Comparison of ENCODE assay signal across 1 cellular context in genomic region chr2:39150102-39150562, GRCh38.
TF ChIP-seq lines count a peak whose summit lies in the region.

No MANE protein-coding gene starts in this region.

TF ChIP-seq in K562, 482 proteins besides CTCF, POLR2A, EP300 and RAD21 (continued from another document and continues in another):
- no peak for TF ChIP-seq ZNF407 (IDR thresholded peaks at IDR 0.05; ENCODE audit: low read depth)
- TF ChIP-seq CTCFL (IDR thresholded peaks at IDR 0.05; ENCODE audit: borderline replicate concordance, insufficient read depth, low read depth, low read length, poor library complexity, severe bottlenecking) = no peak
- TF ChIP-seq GATAD2B (IDR thresholded peaks at IDR 0.05; ENCODE audit: borderline replicate concordance) = no peak
- peak; percentile 86 for TF ChIP-seq ZNF134 (CRISPR knock-in tag; conservative IDR thresholded peaks at IDR 0.05)
- peak; percentile 34 for TF ChIP-seq TFE3 (CRISPR knock-in tag; IDR thresholded peaks at IDR 0.05)
- TF ChIP-seq ZNF311 (CRISPR knock-in tag; IDR thresholded peaks at IDR 0.05) = peak; percentile 99
- peak; percentile 94 for TF ChIP-seq TCF15 (CRISPR knock-in tag; IDR thresholded peaks at IDR 0.05)
- TF ChIP-seq U2AF2 (optimal IDR thresholded peaks at IDR 0.05; ENCODE audit: low read depth, low read length) = no peak
- no peak for TF ChIP-seq MAFK (IDR thresholded peaks at IDR 0.05; ENCODE audit: low read length)
- TF ChIP-seq ZNF41 (CRISPR knock-in tag; conservative IDR thresholded peaks at IDR 0.05) = peak; percentile 92
- no peak for TF ChIP-seq ZNF77 (CRISPR knock-in tag; IDR thresholded peaks at IDR 0.05)
- TF ChIP-seq GABPA (tag; conservative IDR thresholded peaks at IDR 0.05; ENCODE audit: low read depth) = peak; percentile 63; the same call in 1 of the 2 replicates
- no peak for TF ChIP-seq PHF20 (IDR thresholded peaks at IDR 0.05; ENCODE audit: partially characterized antibody)
- peak; percentile 58; the same call in 1 of the 2 replicates for TF ChIP-seq ZNF75A (CRISPR knock-in tag; IDR thresholded peaks at IDR 0.05)
- TF ChIP-seq ZNF175 (CRISPR knock-in tag; IDR thresholded peaks at IDR 0.05; ENCODE audit: low read depth) = peak; percentile 99
- no peak for TF ChIP-seq TSC22D4 (tag; IDR thresholded peaks at IDR 0.05)
- TF ChIP-seq PHB (CRISPR knock-in tag; IDR thresholded peaks at IDR 0.05) = no peak
- TF ChIP-seq ARID3A (IDR thresholded peaks at IDR 0.05; ENCODE audit: borderline replicate concordance, low read depth, low read length) = no peak
- TF ChIP-seq PTTG1 (tag; IDR thresholded peaks at IDR 0.05; ENCODE audit: low read depth) = peak; percentile 92
- TF ChIP-seq ZNF408 (CRISPR knock-in tag; IDR thresholded peaks at IDR 0.05; ENCODE audit: low read depth) = no peak
- TF ChIP-seq RAD51 (IDR thresholded peaks at IDR 0.05; ENCODE audit: borderline replicate concordance, low read depth) = no peak
- no peak for TF ChIP-seq PRPF4 (IDR thresholded peaks at IDR 0.05; ENCODE audit: insufficient read depth, low read depth, low read length, poor library complexity, severe bottlenecking)
- no peak for TF ChIP-seq ILF3 (IDR thresholded peaks at IDR 0.05; ENCODE audit: borderline replicate concordance)
- TF ChIP-seq CREB5 (CRISPR knock-in tag; IDR thresholded peaks at IDR 0.05) = 0 out of 2 replicates have a peak, but pooled peaks have one; percentile 85
- no peak for TF ChIP-seq NR2C2 (CRISPR knock-in tag; IDR thresholded peaks at IDR 0.05)
- TF ChIP-seq NR2C2 (tag; IDR thresholded peaks at IDR 0.05) = peak; percentile 62; the same call in 1 of the 2 replicates
- 0 out of 2 replicates have a peak, but pooled peaks have one; percentile 30 for TF ChIP-seq RBFOX2 (IDR thresholded peaks at IDR 0.05; ENCODE audit: low read depth, low read length)
- no peak for TF ChIP-seq E2F4 (CRISPR knock-in tag; IDR thresholded peaks at IDR 0.05; ENCODE audit: low read depth)
- no peak for TF ChIP-seq SRSF3 (IDR thresholded peaks at IDR 0.05; ENCODE audit: insufficient read depth, low read length)
- no peak for TF ChIP-seq CHCHD3 (CRISPR knock-in tag; IDR thresholded peaks at IDR 0.05)
- TF ChIP-seq DMBX1 (CRISPR knock-in tag; IDR thresholded peaks at IDR 0.05; ENCODE audit: borderline replicate concordance) = peak; percentile 99
- peak; percentile 86 for TF ChIP-seq ZNF586 (CRISPR knock-in tag; conservative IDR thresholded peaks at IDR 0.05)
- TF ChIP-seq RFX5 (IDR thresholded peaks at IDR 0.05; ENCODE audit: low read depth, low read length) = no peak
- peak; percentile 37; the same call in 1 of the 2 replicates for TF ChIP-seq CBFA2T2 (conservative IDR thresholded peaks at IDR 0.05)
- TF ChIP-seq E2F6 (IDR thresholded peaks at IDR 0.05; ENCODE audit: borderline replicate concordance in 1 of 2, extremely low read depth in 1 of 2, insufficient read depth in 1 of 2, insufficient read length in 1 of 2, low read depth in 1 of 2, low read length in 1 of 2, poor library complexity in 1 of 2, severe bottlenecking in 1 of 2) = peak; percentile 26 to 40
- no peak for TF ChIP-seq ZNF717 (CRISPR knock-in tag; IDR thresholded peaks at IDR 0.05)
- no peak for TF ChIP-seq CREM (IDR thresholded peaks at IDR 0.05; ENCODE audit: low read depth)
- no peak for TF ChIP-seq STAT5A (IDR thresholded peaks at IDR 0.05; ENCODE audit: borderline replicate concordance, low read length)
- TF ChIP-seq ZKSCAN3 (CRISPR knock-in tag; IDR thresholded peaks at IDR 0.05) = peak; percentile 67; the same call in 1 of the 2 replicates
- TF ChIP-seq HDAC8 (tag; IDR thresholded peaks at IDR 0.05) = peak; percentile 97
- no peak for TF ChIP-seq RBM17 (IDR thresholded peaks at IDR 0.05; ENCODE audit: borderline replicate concordance, low read depth, low read length)
- TF ChIP-seq ZNF584 (CRISPR knock-in tag; IDR thresholded peaks at IDR 0.05; ENCODE audit: low read depth) = peak; percentile 98
- peak; percentile 93 for TF ChIP-seq RHOXF2B (CRISPR knock-in tag; conservative IDR thresholded peaks at IDR 0.05)
- TF ChIP-seq NR0B1 (IDR thresholded peaks at IDR 0.05; ENCODE audit: partially characterized antibody) = no peak
- TF ChIP-seq HNRNPL (IDR thresholded peaks at IDR 0.05; ENCODE audit: low read depth, low read length) = no peak
- TF ChIP-seq KLF6 (CRISPR knock-in tag; IDR thresholded peaks at IDR 0.05; ENCODE audit: borderline replicate concordance) = peak; percentile 98
- TF ChIP-seq HNRNPK (IDR thresholded peaks at IDR 0.05; ENCODE audit: low read depth, low read length, poor library complexity, severe bottlenecking) = no peak
- no peak for TF ChIP-seq PHTF2 (CRISPR knock-in tag; IDR thresholded peaks at IDR 0.05)
- peak; percentile 50; the same call in 1 of the 2 replicates for TF ChIP-seq TEAD2 (tag; IDR thresholded peaks at IDR 0.05)
- peak; percentile 91 for TF ChIP-seq TCFL5 (CRISPR knock-in tag; conservative IDR thresholded peaks at IDR 0.05)
- no peak for TF ChIP-seq ELF1 (tag; IDR thresholded peaks at IDR 0.05)
